8 cellular contexts compared by ENCODE assay signal in genomic region chr11:126345759-126346585, GRCh38. TPM values are rescaled to one million over a fixed set of nuclear protein-coding genes. Genes with fewer than 3 reads are reported as not detected.
DNase-seq lines count a peak whose midpoint lies in the region; ATAC-seq and TF ChIP-seq lines count a peak whose summit lies in the region.

No MANE protein-coding gene starts in this region.

- peak overlapping the region; percentile 60 for H3K27ac ChIP-seq in layer of hippocampus (ENCODE audit: low read depth, low read length)
- H3K27ac ChIP-seq in vagina: peak overlapping the region; percentile 87

- H3K27me3 ChIP-seq in adipocyte (replicated peaks; ENCODE audit: control insufficient read depth, insufficient read depth, low read length) (no peaks in the 10 kb centered on the region), layer of hippocampus (ENCODE audit: control insufficient read depth, insufficient read depth, low read length) (no peaks in the 10 kb centered on the region), vagina (no peaks in the 10 kb centered on the region)

- H3K36me3 ChIP-seq in adipocyte (ENCODE audit: control insufficient read depth, insufficient read depth, low read length, severe bottlenecking) (peaks cover 7% of the 10 kb centered on the region), vagina (peaks cover 0 to 5% of the 10 kb centered on the region in 2 donors)

- no peak for TF ChIP-seq POLR2A in vagina (IDR thresholded peaks at IDR 0.05)

- H3K4me3 ChIP-seq in adipocyte (ENCODE audit: low read length) (peak overlapping the region; percentile 10), vagina (no peak overlapping the region)

- no peak for TF ChIP-seq CTCF in vagina (IDR thresholded peaks at IDR 0.05)

- DNase-seq in A172 (ENCODE audit: low spot score) (peak; percentile 52), KG1 (lab: John Stamatoyannopoulos, UW) (peak; percentile 36), adipocyte (ENCODE audit: low read depth) (peak; percentile 64), vagina (ENCODE audit: extremely low spot score in 2 of 2) (no peak), DMS153 (lab: John Stamatoyannopoulos, UW) (no peak)

- H3K9me3 ChIP-seq in adipocyte (ENCODE audit: control insufficient read depth, low read length) (no peaks in the 10 kb centered on the region), vagina (no peaks in the 10 kb centered on the region)

- H3K4me1 ChIP-seq in adipocyte (ENCODE audit: control insufficient read depth, insufficient read depth, low read length) (peaks cover 61% of the 10 kb centered on the region), vagina (peaks cover 44% of the 10 kb centered on the region)

- ATAC-seq in GM21786 (IDR thresholded peaks at IDR 0.05; ENCODE audit: unreplicated experiment) (no peak), HG02852 (IDR thresholded peaks at IDR 0.05; ENCODE audit: unreplicated experiment) (no peak)

- intact Hi-C loops in vagina (cut with DNase I): no loop called here

- H3K9ac ChIP-seq in adipocyte (ENCODE audit: low read length): peak overlapping the region; percentile 68

RNA-seq across cellular contexts. Expression of gene ST3GAL4, which starts 9.5 kb away (rescaled TPM):
- total RNA-seq in A172 (2014; rRNA removed; shearing (Covaris generic)): 16.7 and 19.4 TPM in 2 replicates
- 41.5 TPM for total RNA-seq in vagina

RNA-seq across cellular contexts. Expression of gene DCPS, which starts 42.1 kb away (rescaled TPM):
- 16.2 and 16.6 TPM in 2 replicates for total RNA-seq in A172 (2014; rRNA removed; shearing (Covaris generic))
- 15.5 TPM for total RNA-seq in vagina

Comparison
In these comparisons a context has a peak if more than half of its experiments do, and no peak if none do; other contexts are left out.
1. DNase-seq: peak in A172 (single experiment), KG1 (single experiment) and adipocyte (single experiment); none in vagina (0 of 2) and DMS153 (single experiment).